18 cellular contexts compared by ENCODE assay signal in genomic region chr12:68324531-68324930, GRCh38.
"Had no signal": no experiment of that assay in that cellular context is flagged by ENCODE, and none has a peak within 500 bp of the region (broad histone marks: within the 10 kb centered on the region; RNA-seq: fewer than 3 reads in every experiment).

No MANE protein-coding gene starts in this region.

- H3K27ac ChIP-seq: colonic mucosa, gastrocnemius medialis, heart right ventricle, psoas muscle, tibial artery, upper lobe of left lung had no signal

- H3K4me3 Mint-ChIP-seq: natural killer cell; stimulated activated effector memory CD8-positive, alpha-beta T cell treated with anti-CD3 and anti-CD28 coated beads, Interleukin-12 subunit alpha, Interleukin-12 subunit beta, amount 100 ng/mL, for 72 hours had no signal

- H3K4me1 ChIP-seq: colonic mucosa, tibial artery, upper lobe of left lung had no signal

- H3K9me3 ChIP-seq: colonic mucosa, gastrocnemius medialis, heart right ventricle, mucosa of descending colon, psoas muscle, tibial artery, upper lobe of left lung, uterus had no signal

- H3K4me3 ChIP-seq: colonic mucosa, gastrocnemius medialis, heart right ventricle, mucosa of descending colon, psoas muscle, smooth muscle cell, tibial artery, upper lobe of left lung, uterus had no signal

- H3K27me3 ChIP-seq: colonic mucosa, gastrocnemius medialis, heart right ventricle, tibial artery, upper lobe of left lung, uterus had no signal

- DNase-seq: cerebellar nuclear complex; colonic mucosa; effector CD4-positive, alpha-beta T cell; gastrocnemius medialis; heart right ventricle; islet precursor cell; mammary epithelial cell; mucosa of descending colon; natural killer cell; psoas muscle; stimulated activated CD4-positive, alpha-beta T cell treated with anti-CD3 and anti-CD28 coated beads, Interleukin-4, amount 100 ng/mL, for 1 hour; stimulated activated CD8-positive, alpha-beta memory T cell treated with anti-CD3 and anti-CD28 coated beads, Interleukin-4, amount 100 ng/mL, for 48 hours; stimulated activated naive CD8-positive, alpha-beta T cell treated with anti-CD3 and anti-CD28 coated beads, Interleukin-15, Interleukin-2, amounts not matched to agents 100 U/mL and 50 U/mL, for 24 hours; tibial artery; upper lobe of left lung; uterus had no signal

- H3K27ac Mint-ChIP-seq: natural killer cell; stimulated activated effector memory CD8-positive, alpha-beta T cell treated with anti-CD3 and anti-CD28 coated beads, Interleukin-12 subunit alpha, Interleukin-12 subunit beta, amount 100 ng/mL, for 72 hours had no signal

- H3K36me3 ChIP-seq: colonic mucosa, uterus had no signal

- H3K9me3 Mint-ChIP-seq: natural killer cell; stimulated activated effector memory CD8-positive, alpha-beta T cell treated with anti-CD3 and anti-CD28 coated beads, Interleukin-12 subunit alpha, Interleukin-12 subunit beta, amount 100 ng/mL, for 72 hours had no signal
